In genomic region chr20:21569586-21569985, GRCh38 we compare ENCODE assay signal across 24 cellular contexts. TPM values are rescaled to one million over a fixed set of nuclear protein-coding genes. Genes with fewer than 3 reads are reported as not detected.
"Had no signal": no experiment of that assay in that cellular context is flagged by ENCODE, and none has a peak within 500 bp of the region (broad histone marks: within the 10 kb centered on the region; RNA-seq: fewer than 3 reads in every experiment).

No MANE protein-coding gene starts in this region.

- DNase-seq: cortex of kidney; dorsolateral prefrontal cortex; effector CD8-positive, alpha-beta T cell; foreskin melanocyte; heart left ventricle; left lung; lower lobe of right lung; natural killer cell; ovary; small intestine; stimulated activated CD4-positive, alpha-beta T cell treated with anti-CD3 and anti-CD28 coated beads, Interleukin-12 subunit alpha, Interleukin-12 subunit beta, amount 100 ng/mL, for 4 hours; stimulated activated naive CD4-positive, alpha-beta T cell treated with Interleukin-2 at 50 U/mL for 16 hours; testis; upper lobe of right lung had no signal

- H3K4me1 ChIP-seq: heart left ventricle, left lung, lower lobe of right lung, right atrium auricular region, testis, tibial nerve, upper lobe of right lung, vagina had no signal

- H3K4me3 ChIP-seq: heart left ventricle, left lung, lower lobe of right lung, ovary, right atrium auricular region, testis, tibial nerve, upper lobe of right lung, vagina had no signal

- H3K27me3 ChIP-seq: ovary, right atrium auricular region, testis, tibial nerve, vagina had no signal

- H3K9me3 Mint-ChIP-seq: memory B cell, natural killer cell, neural crest cell had no signal

- H3K4me3 Mint-ChIP-seq: memory B cell, mesothelial cell of epicardium, natural killer cell, neural crest cell had no signal

- H3K4me1 Mint-ChIP-seq: memory B cell, mesothelial cell of epicardium, natural killer cell, neural crest cell had no signal

- H3K36me3 Mint-ChIP-seq: memory B cell, mesothelial cell of epicardium, natural killer cell had no signal

- H3K9me3 ChIP-seq: left lung, lower lobe of right lung, ovary, right atrium auricular region, testis, tibial nerve, upper lobe of right lung, vagina had no signal

- H3K27ac ChIP-seq: heart left ventricle, left lung, lower lobe of right lung, ovary, right atrium auricular region, testis, tibial nerve, upper lobe of right lung, vagina had no signal

- ATAC-seq: heart left ventricle, left lung, lower lobe of right lung, natural killer cell, upper lobe of right lung had no signal

- H3K36me3 ChIP-seq: heart left ventricle, left lung, lower lobe of right lung, ovary, right atrium auricular region, tibial nerve, upper lobe of right lung, vagina had no signal

- FAIRE-seq: small intestine had no signal

- H3K27ac Mint-ChIP-seq: memory B cell, mesothelial cell of epicardium, natural killer cell had no signal

RNA-seq across cellular contexts. Expression of gene NKX2-2, which starts 55.7 kb away (rescaled TPM):
- total RNA-seq: glomerular endothelial cell, left lung, lower lobe of right lung, mesothelial cell of epicardium, mucosa of gallbladder, myocyte, natural killer cell, neural crest cell, ovary, right atrium auricular region, tibial nerve, upper lobe of right lung, vagina had no signal
- polyA plus RNA-seq: esophagus, heart left ventricle, ovary had no signal
